In genomic region chr6:113039013-113039412, GRCh38 we compare ENCODE assay signal across 24 cellular contexts.
DNase-seq lines count a peak whose midpoint lies in the region; TF ChIP-seq lines count a peak whose summit lies in the region.
"Had no signal": no experiment of that assay in that cellular context is flagged by ENCODE, and none has a peak within 500 bp of the region (broad histone marks: within the 10 kb centered on the region; RNA-seq: fewer than 3 reads in every experiment).

No MANE protein-coding gene starts in this region.

- H3K27ac ChIP-seq in WERI-Rb-1 (no peak overlapping the region), smooth muscle cell (ENCODE audit: low read depth) (peak overlapping the region; percentile 4)
- H3K27ac ChIP-seq: 22Rv1, GM23248, HL-60, SJSA1 had no signal

- WGBS in smooth muscle cell (ENCODE audit: low lambda C conversion rate), result 67% methylated on average over 1 of the region's 1 CpG

- DNase-seq in NCI-H82 (lab: John Stamatoyannopoulos, UW) (peak; percentile 7), NCI-H82 treated with DMSO at 0.1 percent for 48 hours (lab: John Stamatoyannopoulos, UW; ENCODE audit: unreplicated experiment) (no peak), WERI-Rb-1 (no peak), erythroblast (lab: John Stamatoyannopoulos, UW) (peak; percentile 30 to 66), smooth muscle cell (lab: John Stamatoyannopoulos, UW; ENCODE audit: unreplicated experiment) (no peak), NCI-H2107 treated with DMSO at 0.1 percent for 48 hours (lab: John Stamatoyannopoulos, UW; ENCODE audit: unreplicated experiment) (no peak), NCI-H2227 treated with DMSO at 0.1 percent for 48 hours (lab: John Stamatoyannopoulos, UW) (no peak)
- no peak for DNase-seq in activated naive CD4-positive, alpha-beta T cell treated with anti-CD3 and anti-CD28 coated beads, Interleukin-2, amount 50 U/mL, for 16 hours
- DNase-seq: ACHN; C1 segment of cervical spinal cord; CD8-positive, alpha-beta T cell; DND-41; GM23248; H9; HFFc6; KG1; NCI-H1694; NCI-H2081; NCI-H446 treated with DMSO at 0.1 percent for 48 hours; NCI-H69; NK-92 treated with Interleukin-12 subunit alpha and Interleukin-12 subunit beta, amount 100 ng/mL, for 24 hours had no signal

- no peaks in the 10 kb centered on the region for H4K20me1 ChIP-seq in smooth muscle cell (ENCODE audit: low read depth)

- peak overlapping the region; percentile 28 for H2AFZ ChIP-seq in smooth muscle cell (ENCODE audit: low read depth)

- no peaks in the 10 kb centered on the region for H3K79me2 ChIP-seq in smooth muscle cell (ENCODE audit: low read depth)

- H3K4me3 ChIP-seq in WERI-Rb-1 (ENCODE audit: low read depth, low read length) (no peak overlapping the region), smooth muscle cell (no peak overlapping the region)
- H3K4me3 ChIP-seq: GM23248, SJSA1 had no signal

- H3K4me2 ChIP-seq in smooth muscle cell, result no peak overlapping the region

- TF ChIP-seq POLR2A in erythroblast (IDR thresholded peaks at IDR 0.05; ENCODE audit: low read length), result no peak

- H3K4me1 ChIP-seq in smooth muscle cell (ENCODE audit: low read depth), result no peaks in the 10 kb centered on the region

- no peaks in the 10 kb centered on the region for H3K36me3 ChIP-seq in WERI-Rb-1
- H3K36me3 ChIP-seq in smooth muscle cell (ENCODE audit: low read depth), result no peaks in the 10 kb centered on the region
- H3K36me3 ChIP-seq: SJSA1 had no signal

- H3K9ac ChIP-seq in smooth muscle cell (ENCODE audit: low read depth), result no peak overlapping the region
- H3K9ac ChIP-seq: GM23248 had no signal

- TF ChIP-seq CTCF in WERI-Rb-1 (IDR thresholded peaks at IDR 0.05; ENCODE audit: low read depth, low read length) (0 out of 2 replicates have a peak, but pooled peaks have one; percentile 1), smooth muscle cell (IDR thresholded peaks at IDR 0.05; ENCODE audit: borderline replicate concordance, insufficient read depth, poor library complexity, severe bottlenecking) (no peak)

- no peaks in the 10 kb centered on the region for H3K9me3 ChIP-seq in WERI-Rb-1 (ENCODE audit: severe bottlenecking)
- no peaks in the 10 kb centered on the region for H3K9me3 ChIP-seq in smooth muscle cell (replicated peaks; ENCODE audit: low read depth)
- H3K9me3 ChIP-seq: SJSA1 had no signal

- no peaks in the 10 kb centered on the region for H3F3A ChIP-seq in smooth muscle cell (ENCODE audit: low read depth)

- H3K27me3 ChIP-seq in WERI-Rb-1 (ENCODE audit: insufficient read depth, low read depth, severe bottlenecking), result no peaks in the 10 kb centered on the region
- no peaks in the 10 kb centered on the region for H3K27me3 ChIP-seq in smooth muscle cell (ENCODE audit: low read depth)
- H3K27me3 ChIP-seq: SJSA1 had no signal

Comparison
In these comparisons a context has a peak if more than half of its experiments do, and no peak if none do; other contexts are left out.
1. DNase-seq: peak in NCI-H82 (single experiment) and erythroblast (2 of 2); none in NCI-H82 treated with DMSO at 0.1 percent for 48 hours (single experiment), WERI-Rb-1 (single experiment), smooth muscle cell (single experiment), activated naive CD4-positive, alpha-beta T cell treated with anti-CD3 and anti-CD28 coated beads, Interleukin-2, amount 50 U/mL, for 16 hours (single experiment), NCI-H2107 treated with DMSO at 0.1 percent for 48 hours (single experiment) and NCI-H2227 treated with DMSO at 0.1 percent for 48 hours (single experiment).